In genomic region chr12:51047655-51048540, GRCh38 we compare ENCODE assay signal across 8 cellular contexts. TPM values are rescaled to one million over a fixed set of nuclear protein-coding genes. Genes with fewer than 3 reads are reported as not detected.
DNase-seq lines count a peak whose midpoint lies in the region; ATAC-seq and TF ChIP-seq lines count a peak whose summit lies in the region.

A gene with protein sequence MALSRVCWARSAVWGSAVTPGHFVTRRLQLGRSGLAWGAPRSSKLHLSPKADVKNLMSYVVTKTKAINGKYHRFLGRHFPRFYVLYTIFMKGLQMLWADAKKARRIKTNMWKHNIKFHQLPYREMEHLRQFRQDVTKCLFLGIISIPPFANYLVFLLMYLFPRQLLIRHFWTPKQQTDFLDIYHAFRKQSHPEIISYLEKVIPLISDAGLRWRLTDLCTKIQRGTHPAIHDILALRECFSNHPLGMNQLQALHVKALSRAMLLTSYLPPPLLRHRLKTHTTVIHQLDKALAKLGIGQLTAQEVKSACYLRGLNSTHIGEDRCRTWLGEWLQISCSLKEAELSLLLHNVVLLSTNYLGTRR (plus strand): TSS chr12:51048327. CDS start chr12:51048357, 30 bp downstream.

- no peaks in the 10 kb centered on the region for H3K9me3 Mint-ChIP-seq in activated B cell treated with CpG ODN at 0.5 μM for 24 hours

- CTCF ChIA-PET in activated B cell treated with CpG ODN at 0.5 μM for 24 hours (lab: Charles Lee) = interaction anchor here (0.9 to 2.6 kb wide), 5 partner anchors 13 to 302 kb away, joined by 3 to 11 read pairs (median 3); partner anchors contain the start of gene SLC11A2

- DNase-seq in AG10803 (ENCODE audit: low read depth) (peak; percentile 98), NCI-H345 (lab: John Stamatoyannopoulos, UW) (peak; percentile 84), activated B cell treated with CpG ODN at 0.5 μM for 24 hours (peak; percentile 81), caudate nucleus (lab: John Stamatoyannopoulos, UW) (peak; percentile 74 to 99 (median 96)), inferior parietal cortex (ENCODE audit: extremely low spot score) (peak; percentile 100), spleen (peak; percentile 97)

- peak within 1 kb of the TSS; percentile 92 for H3K4me3 Mint-ChIP-seq in activated B cell treated with CpG ODN at 0.5 μM for 24 hours

- H3K27ac ChIP-seq in caudate nucleus (ENCODE audit: low read depth, low read length) (peak within 1 kb of the TSS; percentile 95), spleen (peak within 1 kb of the TSS; percentile 91 to 99 (median 96))

- TF ChIP-seq CTCF in AG10803 (conservative IDR thresholded peaks at IDR 0.05; ENCODE audit: low read length) (peak; percentile 85), activated B cell treated with CpG ODN at 0.5 μM for 24 hours (IDR thresholded peaks at IDR 0.05) (peak; percentile 64), spleen (IDR thresholded peaks at IDR 0.05 in 8 of 11, conservative IDR thresholded peaks at IDR 0.05 in 3 of 11) (peak; percentile 68 to 96 (median 91))

- TF ChIP-seq POLR2A in spleen (IDR thresholded peaks at IDR 0.05) = peak; percentile 33 to 54 (median 43)

- no peaks in the 10 kb centered on the region for H3K9me3 ChIP-seq in spleen

- peak; percentile 95 for ATAC-seq in GM19023 (IDR thresholded peaks at IDR 0.05; ENCODE audit: unreplicated experiment)
- ATAC-seq in HG03280 (IDR thresholded peaks at IDR 0.05; ENCODE audit: unreplicated experiment) = peak; percentile 96
- peak; percentile 96 for ATAC-seq in activated B cell treated with CpG ODN at 0.5 μM for 24 hours (ENCODE audit: low read depth)

- H3K4me1 ChIP-seq in spleen = peaks cover 18 to 50% (median 27%) of the 10 kb centered on the region in 6 donors

- peak within 1 kb of the TSS; percentile 87 for H3K27ac Mint-ChIP-seq in activated B cell treated with CpG ODN at 0.5 μM for 24 hours

- 3 to 4% (median 4%) methylated on average over 46 to 51 of the region's 51 CpGs for WGBS in spleen, 5 donors

- intact Hi-C loops in activated B cell treated with CpG ODN at 0.5 μM for 24 hours (cut with micrococcal nuclease) (loop anchor here (1.0 to 5.0 kb wide), 11 partner anchors 22 to 936 kb away; partner anchors contain the start of genes ATF1, COX14, CSRNP2 and DAZAP2), spleen (cut with DNase I; ENCODE audit: low total_unique reads) (loop anchor here (5.0 kb wide), 1 partner anchor 294 kb away; no protein-coding TSS in a partner anchor)

- H3K27me3 Mint-ChIP-seq in activated B cell treated with CpG ODN at 0.5 μM for 24 hours = no peaks in the 10 kb centered on the region

- peaks cover 30% of the 10 kb centered on the region for H3K4me1 Mint-ChIP-seq in activated B cell treated with CpG ODN at 0.5 μM for 24 hours

- H3K27me3 ChIP-seq in spleen (replicated peaks in 1 of 7) = no peaks in the 10 kb centered on the region

- H3K36me3 Mint-ChIP-seq in activated B cell treated with CpG ODN at 0.5 μM for 24 hours (ENCODE audit: low read depth) = peaks cover 22% of the 10 kb centered on the region

- H3K4me3 ChIP-seq in AG10803 (ENCODE audit: low read length) = peak within 1 kb of the TSS; percentile 93
- H3K4me3 ChIP-seq in spleen = peak within 1 kb of the TSS; percentile 64 to 92 (median 79)

- POLR2A ChIA-PET in activated B cell treated with CpG ODN at 0.5 μM for 24 hours (lab: Charles Lee) = interaction anchor here (0.6 to 1.6 kb wide), 6 partner anchors 21 to 170 kb away, joined by 3 to 11 read pairs (median 4); partner anchors contain the start of genes CSRNP2, POU6F1 and SLC11A2

- peaks cover 0 to 30% (median 12%) of the 10 kb centered on the region in 6 donors for H3K36me3 ChIP-seq in spleen

RNA-seq across cellular contexts. Expression of the gene that starts here (rescaled TPM):
- total RNA-seq in activated B cell treated with CpG ODN at 0.5 μM for 24 hours (82.8 and 92.0 TPM in 2 replicates), spleen (10 to 100 TPM; 51.4 to 85.2 (median 66.3) TPM)
- 10 to 100 TPM; 54.3 to 63.8 (median 54.6) TPM for polyA plus RNA-seq in spleen

Comparison
In these comparisons a context has a peak if more than half of its experiments do, and no peak if none do; other contexts are left out.
1. Peak in every context shown above with its lines: DNase-seq, ATAC-seq, H3K4me3 ChIP-seq and H3K27ac ChIP-seq.